Comparison of ENCODE assay signal across 17 cellular contexts in genomic region chr14:93016275-93016845, GRCh38.
"Had no signal": no experiment of that assay in that cellular context is flagged by ENCODE, and none has a peak within 500 bp of the region (broad histone marks: within the 10 kb centered on the region; RNA-seq: fewer than 3 reads in every experiment).

No MANE protein-coding gene starts in this region.

- DNase-seq: activated B cell treated with CpG ODN at 0.5 μM for 24 hours; activated CD4-positive, alpha-beta memory T cell treated with anti-CD3 and anti-CD28 coated beads for 36 hours; activated CD4-positive, alpha-beta T cell treated with anti-CD3 and anti-CD28 coated beads for 4 hours; activated gamma-delta T cell treated with Interleukin-2 at 50 U/mL for 16 hours; activated T-cell treated with anti-CD3 and anti-CD28 coated beads for 4 hours; erythroblast; left colon; nephron progenitor cell; occipital lobe; right lobe of liver; stimulated activated CD4-positive, alpha-beta T cell treated with anti-CD3 and anti-CD28 coated beads, Interleukin-4, amount 100 ng/mL, for 1 hour; T-cell; tibial artery had no signal

- H3K27me3 Mint-ChIP-seq: activated B cell treated with CpG ODN at 0.5 μM for 24 hours; activated CD4-positive, alpha-beta memory T cell treated with anti-CD3 and anti-CD28 coated beads for 36 hours; progenitor cell of endocrine pancreas; T-cell had no signal

- H3K4me3 Mint-ChIP-seq: activated B cell treated with CpG ODN at 0.5 μM for 24 hours; activated CD4-positive, alpha-beta memory T cell treated with anti-CD3 and anti-CD28 coated beads for 36 hours; activated T-helper 1 cell treated with anti-CD3 and anti-CD28 coated beads, Interleukin-12 subunit alpha, Interleukin-12 subunit beta, Interleukin-2, Interleukin-4 antibody, amounts not matched to agents 30 ng/mL and 10 ng/mL and 1 ng/mL, durations not matched to agents 14 hours and 24 hours and 36 hours; nephron progenitor cell; T-cell had no signal

- ATAC-seq: activated naive CD4-positive, alpha-beta T cell treated with anti-CD3 and anti-CD28 coated beads, Interleukin-2, amount 50 U/mL, for 72 hours; left colon; SK-N-SH treated with all-trans-retinoic acid at 6 μM for 48 hours; T-cell had no signal

- H3K36me3 Mint-ChIP-seq: activated naive CD4-positive, alpha-beta T cell treated with anti-CD3 and anti-CD28 coated beads, Interleukin-2, amount 50 U/mL, for 72 hours had no signal

- H3K27ac ChIP-seq: tibial artery had no signal

- H3K27ac Mint-ChIP-seq: activated B cell treated with CpG ODN at 0.5 μM for 24 hours; activated CD4-positive, alpha-beta memory T cell treated with anti-CD3 and anti-CD28 coated beads for 36 hours; activated T-helper 1 cell treated with anti-CD3 and anti-CD28 coated beads, Interleukin-12 subunit alpha, Interleukin-12 subunit beta, Interleukin-2, Interleukin-4 antibody, amounts not matched to agents 30 ng/mL and 10 ng/mL and 1 ng/mL, durations not matched to agents 14 hours and 24 hours and 36 hours; nephron progenitor cell; progenitor cell of endocrine pancreas; T-cell had no signal

- H3K9me3 Mint-ChIP-seq: activated B cell treated with CpG ODN at 0.5 μM for 24 hours; activated CD4-positive, alpha-beta memory T cell treated with anti-CD3 and anti-CD28 coated beads for 36 hours; activated naive CD4-positive, alpha-beta T cell treated with anti-CD3 and anti-CD28 coated beads, Interleukin-2, amount 50 U/mL, for 72 hours; activated T-helper 1 cell treated with anti-CD3 and anti-CD28 coated beads, Interleukin-12 subunit alpha, Interleukin-12 subunit beta, Interleukin-2, Interleukin-4 antibody, amounts not matched to agents 30 ng/mL and 10 ng/mL and 1 ng/mL, durations not matched to agents 14 hours and 24 hours and 36 hours; nephron progenitor cell; T-cell had no signal
